In genomic region chr19:18029617-18030338, GRCh38 we compare ENCODE assay signal across 1 cellular context.
TF ChIP-seq lines count a peak whose summit lies in the region.

No MANE protein-coding gene starts in this region.

TF ChIP-seq in HepG2, 621 proteins besides CTCF, POLR2A, EP300 and RAD21 (continued from another document and continues in another):
- TF ChIP-seq SIX1 (CRISPR knock-in tag; IDR thresholded peaks at IDR 0.05; ENCODE audit: borderline replicate concordance) (peak; percentile 96), PHF20 (CRISPR knock-in tag; IDR thresholded peaks at IDR 0.05) (no peak), KAT8 (CRISPR knock-in tag; IDR thresholded peaks at IDR 0.05) (peak; percentile 50; the same call in 1 of the 2 replicates), ZNF17 (CRISPR knock-in tag; IDR thresholded peaks at IDR 0.05) (no peak), ZNF644 (CRISPR knock-in tag; IDR thresholded peaks at IDR 0.05; ENCODE audit: low read depth) (0 out of 2 replicates have a peak, but pooled peaks have one; percentile 26), FOXO1 (CRISPR knock-in tag; IDR thresholded peaks at IDR 0.05) (peak; percentile 79), FOXK1 (CRISPR knock-in tag; IDR thresholded peaks at IDR 0.05; ENCODE audit: borderline replicate concordance, low read depth) (peak; percentile 59; the same call in 1 of the 2 replicates), TEAD3 (CRISPR knock-in tag; optimal IDR thresholded peaks at IDR 0.05; ENCODE audit: borderline replicate concordance) (peak; percentile 35), ZNF567 (CRISPR knock-in tag; IDR thresholded peaks at IDR 0.05; ENCODE audit: borderline replicate concordance) (no peak), NR0B2 (CRISPR knock-in tag; IDR thresholded peaks at IDR 0.05) (no peak), RARG (CRISPR knock-in tag; IDR thresholded peaks at IDR 0.05; ENCODE audit: low read depth) (no peak), NONO (IDR thresholded peaks at IDR 0.05) (no peak), NONO (CRISPR knock-in tag; conservative IDR thresholded peaks at IDR 0.05) (no peak), ZBTB3 (CRISPR knock-in tag; IDR thresholded peaks at IDR 0.05; ENCODE audit: borderline replicate concordance, low read depth) (no peak), FOXP1 (IDR thresholded peaks at IDR 0.05) (peak; percentile 94), FOXP1 (CRISPR knock-in tag; IDR thresholded peaks at IDR 0.05) (peak; percentile 98), RFXANK (CRISPR knock-in tag; IDR thresholded peaks at IDR 0.05) (no peak), ZBTB25 (CRISPR knock-in tag; IDR thresholded peaks at IDR 0.05) (peak; percentile 64; the same call in 1 of the 2 replicates), FOXA1 (IDR thresholded peaks at IDR 0.05) (no peak; the same call in 1 of the 2 replicates), FOXA1 (CRISPR knock-in tag; IDR thresholded peaks at IDR 0.05) (peak; percentile 70), ZNF609 (CRISPR knock-in tag; IDR thresholded peaks at IDR 0.05; ENCODE audit: borderline replicate concordance) (peak; percentile 85; the same call in 1 of the 2 replicates), DNMT3B (CRISPR knock-in tag; conservative IDR thresholded peaks at IDR 0.05) (no peak), ZNF788 (CRISPR knock-in tag; IDR thresholded peaks at IDR 0.05; ENCODE audit: borderline replicate concordance) (no peak), HIC2 (CRISPR knock-in tag; IDR thresholded peaks at IDR 0.05; ENCODE audit: low read depth) (peak; percentile 96), PHF5A (CRISPR knock-in tag; IDR thresholded peaks at IDR 0.05; ENCODE audit: low read depth, unreplicated experiment) (peak; percentile 41), GMEB1 (CRISPR knock-in tag; IDR thresholded peaks at IDR 0.05; ENCODE audit: borderline replicate concordance) (no peak), MAFG (CRISPR knock-in tag; IDR thresholded peaks at IDR 0.05) (no peak), ARID5B (CRISPR knock-in tag; IDR thresholded peaks at IDR 0.05) (peak; percentile 64; the same call in 1 of the 2 replicates), MXI1 (IDR thresholded peaks at IDR 0.05; ENCODE audit: borderline replicate concordance, low read depth, low read length) (peak; percentile 41; the same call in 1 of the 3 replicates), HHEX (CRISPR knock-in tag; IDR thresholded peaks at IDR 0.05) (peak; percentile 46; the same call in 1 of the 2 replicates), SAP130 (CRISPR knock-in tag; IDR thresholded peaks at IDR 0.05; ENCODE audit: low read depth) (peak; percentile 57; the same call in 1 of the 2 replicates), HOXA3 (CRISPR knock-in tag; IDR thresholded peaks at IDR 0.05) (peak; percentile 29; the same call in 1 of the 2 replicates), NR2C2 (CRISPR knock-in tag; IDR thresholded peaks at IDR 0.05; ENCODE audit: borderline replicate concordance) (0 out of 2 replicates have a peak, but pooled peaks have one; percentile 37), GATAD2A (CRISPR knock-in tag; IDR thresholded peaks at IDR 0.05) (peak; percentile 82)
- TF ChIP-seq, protein P1, sequence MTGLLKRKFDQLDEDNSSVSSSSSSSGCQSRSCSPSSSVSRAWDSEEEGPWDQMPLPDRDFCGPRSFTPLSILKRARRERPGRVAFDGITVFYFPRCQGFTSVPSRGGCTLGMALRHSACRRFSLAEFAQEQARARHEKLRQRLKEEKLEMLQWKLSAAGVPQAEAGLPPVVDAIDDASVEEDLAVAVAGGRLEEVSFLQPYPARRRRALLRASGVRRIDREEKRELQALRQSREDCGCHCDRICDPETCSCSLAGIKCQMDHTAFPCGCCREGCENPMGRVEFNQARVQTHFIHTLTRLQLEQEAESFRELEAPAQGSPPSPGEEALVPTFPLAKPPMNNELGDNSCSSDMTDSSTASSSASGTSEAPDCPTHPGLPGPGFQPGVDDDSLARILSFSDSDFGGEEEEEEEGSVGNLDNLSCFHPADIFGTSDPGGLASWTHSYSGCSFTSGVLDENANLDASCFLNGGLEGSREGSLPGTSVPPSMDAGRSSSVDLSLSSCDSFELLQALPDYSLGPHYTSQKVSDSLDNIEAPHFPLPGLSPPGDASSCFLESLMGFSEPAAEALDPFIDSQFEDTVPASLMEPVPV (CRISPR knock-in tag; IDR thresholded peaks at IDR 0.05) = no peak
- TF ChIP-seq, protein P2, sequence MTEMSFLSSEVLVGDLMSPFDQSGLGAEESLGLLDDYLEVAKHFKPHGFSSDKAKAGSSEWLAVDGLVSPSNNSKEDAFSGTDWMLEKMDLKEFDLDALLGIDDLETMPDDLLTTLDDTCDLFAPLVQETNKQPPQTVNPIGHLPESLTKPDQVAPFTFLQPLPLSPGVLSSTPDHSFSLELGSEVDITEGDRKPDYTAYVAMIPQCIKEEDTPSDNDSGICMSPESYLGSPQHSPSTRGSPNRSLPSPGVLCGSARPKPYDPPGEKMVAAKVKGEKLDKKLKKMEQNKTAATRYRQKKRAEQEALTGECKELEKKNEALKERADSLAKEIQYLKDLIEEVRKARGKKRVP (CRISPR knock-in tag; IDR thresholded peaks at IDR 0.05) = peak in 1 of 2 experiments; percentile 63; a peak in 2 of 4 replicates
- TF ChIP-seq, protein P3, sequence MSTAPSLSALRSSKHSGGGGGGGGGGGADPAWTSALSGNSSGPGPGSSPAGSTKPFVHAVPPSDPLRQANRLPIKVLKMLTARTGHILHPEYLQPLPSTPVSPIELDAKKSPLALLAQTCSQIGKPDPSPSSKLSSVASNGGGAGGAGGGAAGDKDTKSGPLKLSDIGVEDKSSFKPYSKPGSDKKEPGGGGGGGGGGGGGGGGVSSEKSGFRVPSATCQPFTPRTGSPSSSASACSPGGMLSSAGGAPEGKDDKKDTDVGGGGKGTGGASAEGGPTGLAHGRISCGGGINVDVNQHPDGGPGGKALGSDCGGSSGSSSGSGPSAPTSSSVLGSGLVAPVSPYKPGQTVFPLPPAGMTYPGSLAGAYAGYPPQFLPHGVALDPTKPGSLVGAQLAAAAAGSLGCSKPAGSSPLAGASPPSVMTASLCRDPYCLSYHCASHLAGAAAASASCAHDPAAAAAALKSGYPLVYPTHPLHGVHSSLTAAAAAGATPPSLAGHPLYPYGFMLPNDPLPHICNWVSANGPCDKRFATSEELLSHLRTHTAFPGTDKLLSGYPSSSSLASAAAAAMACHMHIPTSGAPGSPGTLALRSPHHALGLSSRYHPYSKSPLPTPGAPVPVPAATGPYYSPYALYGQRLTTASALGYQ (CRISPR knock-in tag; IDR thresholded peaks at IDR 0.05) = 0 out of 2 replicates have a peak, but pooled peaks have one; percentile 14
